Comparison of ENCODE assay signal across 8 cellular contexts in the genomic region with DNA sequence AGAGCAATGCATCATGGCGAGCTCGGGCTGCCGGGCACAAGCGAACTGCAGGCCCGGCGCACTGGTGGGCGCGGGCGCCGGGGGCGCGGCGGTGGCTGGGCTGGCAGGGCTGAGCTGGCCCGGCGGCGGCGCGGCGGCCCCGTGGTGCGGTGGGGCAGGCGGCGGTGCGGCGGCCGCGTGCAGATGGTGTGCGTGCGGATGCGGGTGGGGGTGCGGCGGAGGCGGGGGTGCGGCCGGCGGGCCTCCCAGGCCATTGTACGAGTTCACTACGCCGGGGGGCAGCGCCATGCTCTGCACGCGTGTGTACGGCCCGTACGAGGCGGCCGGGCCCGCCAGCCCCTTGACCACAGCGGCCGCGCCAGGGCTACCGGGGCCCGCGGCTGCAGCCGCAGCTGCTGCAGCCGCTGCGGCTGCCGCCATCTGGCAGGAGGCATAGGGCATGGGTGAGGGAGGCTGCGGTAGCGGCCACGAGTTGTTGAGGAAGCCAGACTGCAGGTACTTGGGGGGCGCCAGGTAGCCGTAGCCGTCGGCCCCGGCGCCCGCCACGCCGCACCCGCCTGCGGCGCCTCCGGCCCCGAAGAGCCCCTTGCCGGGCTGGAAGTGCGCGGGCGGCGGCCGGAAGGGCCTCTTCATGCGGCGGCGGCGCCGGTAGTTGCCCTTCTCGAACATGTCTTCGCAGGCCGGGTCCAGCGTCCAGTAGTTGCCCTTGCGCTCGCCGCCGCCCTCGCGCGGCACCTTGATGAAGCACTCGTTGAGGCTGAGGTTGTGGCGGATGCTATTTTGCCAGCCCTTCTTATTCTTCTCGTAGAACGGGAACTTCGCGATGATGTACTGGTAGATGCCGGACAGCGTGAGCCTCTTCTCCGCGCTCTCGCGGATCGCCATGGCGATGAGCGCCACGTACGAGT. TPM values are rescaled to one million over a fixed set of nuclear protein-coding genes. Genes with fewer than 3 reads are reported as not detected.
DNase-seq lines count a peak whose midpoint lies in the region; ATAC-seq and TF ChIP-seq lines count a peak whose summit lies in the region.

No MANE protein-coding gene starts in this region.

- no peaks in the 10 kb centered on the region for H3K36me3 ChIP-seq in SJSA1
- no peaks in the 10 kb centered on the region for H3K36me3 ChIP-seq in esophagus muscularis mucosa
- H3K36me3 ChIP-seq in neuron (ENCODE audit: insufficient read depth, low read length), result no peaks in the 10 kb centered on the region

- H3K4me1 ChIP-seq in SJSA1 (replicated peaks) (peaks cover 27% of the 10 kb centered on the region), esophagus muscularis mucosa (peaks cover 46 to 57% (median 52%) of the 10 kb centered on the region in 4 donors), neuron (ENCODE audit: insufficient read depth, low read length) (peaks cover 20% of the 10 kb centered on the region)

- H3K4me3 ChIP-seq in SJSA1 (peak overlapping the region; percentile 17), esophagus muscularis mucosa (peak overlapping the region; percentile 49 to 61 (median 55)), neuron (ENCODE audit: low read length) (peak overlapping the region; percentile 40)

- no peak for TF ChIP-seq POLR2A in esophagus muscularis mucosa (IDR thresholded peaks at IDR 0.05; ENCODE audit: low read depth)

- H3K9me3 ChIP-seq in SJSA1 (replicated peaks), result peaks cover 10% of the 10 kb centered on the region
- no peaks in the 10 kb centered on the region for H3K9me3 ChIP-seq in esophagus muscularis mucosa
- no peaks in the 10 kb centered on the region for H3K9me3 ChIP-seq in neuron (ENCODE audit: low read length)

- H3K36me3 Mint-ChIP-seq in stimulated activated naive CD8-positive, alpha-beta T cell treated with anti-CD3 and anti-CD28 coated beads, Interleukin-15, Interleukin-2, amounts not matched to agents 100 ng/mL and 50 ng/mL, for 24 hours (ENCODE audit: low read depth), result no peaks in the 10 kb centered on the region

- TF ChIP-seq EP300 in esophagus muscularis mucosa (IDR thresholded peaks at IDR 0.05), result no peak

- no peak overlapping the region for H3K27ac Mint-ChIP-seq in stimulated activated naive CD8-positive, alpha-beta T cell treated with anti-CD3 and anti-CD28 coated beads, Interleukin-15, Interleukin-2, amounts not matched to agents 100 ng/mL and 50 ng/mL, for 24 hours

- POLR2A ChIA-PET in HEK293T (lab: Yijun Ruan, JAX), result no interaction called here

- no peak for ATAC-seq in stimulated activated naive CD8-positive, alpha-beta T cell treated with anti-CD3 and anti-CD28 coated beads, Interleukin-15, Interleukin-2, amounts not matched to agents 100 U/mL and 50 U/mL, for 24 hours
- no peak for ATAC-seq in GM18867 (IDR thresholded peaks at IDR 0.05; ENCODE audit: unreplicated experiment)

- H2AFZ ChIP-seq in neuron (ENCODE audit: low read depth, low read length), result peak overlapping the region; percentile 88

- intact Hi-C loops in esophagus muscularis mucosa (cut with DNase I), result no loop called here

- CTCF ChIA-PET in HEK293T (lab: Yijun Ruan, JAX), result interaction anchor here (1.5 kb wide), 1 partner anchor 10 kb away, joined by 4 read pairs; no protein-coding TSS in a partner anchor

- peaks cover 83% of the 10 kb centered on the region for H3K27me3 Mint-ChIP-seq in stimulated activated naive CD8-positive, alpha-beta T cell treated with anti-CD3 and anti-CD28 coated beads, Interleukin-15, Interleukin-2, amounts not matched to agents 100 ng/mL and 50 ng/mL, for 24 hours

- H3K27me3 ChIP-seq in SJSA1 (replicated peaks) (peaks cover 89% of the 10 kb centered on the region), esophagus muscularis mucosa (peaks cover 15 to 100% (median 94%) of the 10 kb centered on the region in 4 donors), neuron (ENCODE audit: insufficient read depth, low read length) (peaks cover 97% of the 10 kb centered on the region)

- no peak for TF ChIP-seq CTCF in esophagus muscularis mucosa (IDR thresholded peaks at IDR 0.05)

- DNase-seq in stimulated activated naive CD8-positive, alpha-beta T cell treated with anti-CD3 and anti-CD28 coated beads, Interleukin-15, Interleukin-2, amounts not matched to agents 100 U/mL and 50 U/mL, for 24 hours, result no peak
- DNase-seq in SJSA1 (ENCODE audit: low read depth in 1 of 2, low spot score in 2 of 2), result no peak
- DNase-seq in esophagus muscularis mucosa (ENCODE audit: extremely low spot score), result no peak
- DNase-seq in HEK293T (ENCODE audit: extremely low spot score), result no peak
- DNase-seq in effector CD8-positive, alpha-beta T cell (lab: John Stamatoyannopoulos, UW), result no peak

- 0% methylated on average over 1 of the region's 114 CpGs for WGBS in esophagus muscularis mucosa

- peaks cover 34% of the 10 kb centered on the region for H3K4me1 Mint-ChIP-seq in stimulated activated naive CD8-positive, alpha-beta T cell treated with anti-CD3 and anti-CD28 coated beads, Interleukin-15, Interleukin-2, amounts not matched to agents 100 ng/mL and 50 ng/mL, for 24 hours (ENCODE audit: low read depth)

- H3K27ac ChIP-seq in SJSA1 (no peak overlapping the region), esophagus muscularis mucosa (replicated peaks in 1 of 4) (no peak overlapping the region)

- peak overlapping the region; percentile 78 for H3K4me3 Mint-ChIP-seq in stimulated activated naive CD8-positive, alpha-beta T cell treated with anti-CD3 and anti-CD28 coated beads, Interleukin-15, Interleukin-2, amounts not matched to agents 100 ng/mL and 50 ng/mL, for 24 hours

- H3K9me3 Mint-ChIP-seq in stimulated activated naive CD8-positive, alpha-beta T cell treated with anti-CD3 and anti-CD28 coated beads, Interleukin-15, Interleukin-2, amounts not matched to agents 100 ng/mL and 50 ng/mL, for 24 hours, result no peaks in the 10 kb centered on the region

TF ChIP-seq in HEK293T, 16 proteins besides CTCF, POLR2A, EP300 and RAD21:
- TF ChIP-seq NFRKB (IDR thresholded peaks at IDR 0.05) (no peak), LEF1 (IDR thresholded peaks at IDR 0.05; ENCODE audit: borderline replicate concordance) (no peak), FOXM1 (IDR thresholded peaks at IDR 0.05; ENCODE audit: borderline replicate concordance) (no peak), BHLHE40 (IDR thresholded peaks at IDR 0.05; ENCODE audit: borderline replicate concordance) (no peak), ELF4 (IDR thresholded peaks at IDR 0.05) (no peak), TARDBP (IDR thresholded peaks at IDR 0.05) (no peak), ZNF384 (IDR thresholded peaks at IDR 0.05) (no peak), ARNT (IDR thresholded peaks at IDR 0.05) (no peak), SUZ12 (IDR thresholded peaks at IDR 0.05) (no peak), HDGF (IDR thresholded peaks at IDR 0.05; ENCODE audit: borderline replicate concordance) (no peak), FOXA1 (IDR thresholded peaks at IDR 0.05) (no peak), L3MBTL2 (conservative IDR thresholded peaks at IDR 0.05) (no peak), FOXK2 (IDR thresholded peaks at IDR 0.05) (no peak), SP1 (IDR thresholded peaks at IDR 0.05) (no peak), CTBP1 (IDR thresholded peaks at IDR 0.05; ENCODE audit: borderline replicate concordance) (no peak)
- TF ChIP-seq, protein P1, sequence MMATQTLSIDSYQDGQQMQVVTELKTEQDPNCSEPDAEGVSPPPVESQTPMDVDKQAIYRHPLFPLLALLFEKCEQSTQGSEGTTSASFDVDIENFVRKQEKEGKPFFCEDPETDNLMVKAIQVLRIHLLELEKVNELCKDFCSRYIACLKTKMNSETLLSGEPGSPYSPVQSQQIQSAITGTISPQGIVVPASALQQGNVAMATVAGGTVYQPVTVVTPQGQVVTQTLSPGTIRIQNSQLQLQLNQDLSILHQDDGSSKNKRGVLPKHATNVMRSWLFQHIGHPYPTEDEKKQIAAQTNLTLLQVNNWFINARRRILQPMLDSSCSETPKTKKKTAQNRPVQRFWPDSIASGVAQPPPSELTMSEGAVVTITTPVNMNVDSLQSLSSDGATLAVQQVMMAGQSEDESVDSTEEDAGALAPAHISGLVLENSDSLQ (IDR thresholded peaks at IDR 0.05), result no peak

RNA-seq across cellular contexts. Expression of gene FOXL2, which starts 1.0 kb away (rescaled TPM):
- total RNA-seq in SJSA1 (2014; rRNA removed; shearing (Covaris generic)), result not detected in 2 replicates
- under 1 TPM in 2 of 4 donors, not detected in 2; 0.17 to 0.26 TPM for total RNA-seq in esophagus muscularis mucosa

RNA-seq across cellular contexts. Expression of gene FOXL2NB, which starts 1.1 kb away (rescaled TPM):
- total RNA-seq in SJSA1 (2014; rRNA removed; shearing (Covaris generic)), result not detected in 2 replicates
- total RNA-seq in esophagus muscularis mucosa, result not detected
